In genomic region chr3:10137178-10137577, GRCh38 we compare ENCODE assay signal across 23 cellular contexts. TPM values are rescaled to one million over a fixed set of nuclear protein-coding genes. Genes with fewer than 3 reads are reported as not detected.
"Had no signal": no experiment of that assay in that cellular context is flagged by ENCODE, and none has a peak within 500 bp of the region (broad histone marks: within the 10 kb centered on the region; RNA-seq: fewer than 3 reads in every experiment).

No MANE protein-coding gene starts in this region.

- H3K4me3 ChIP-seq: body of pancreas, dorsolateral prefrontal cortex, left lung, tibial nerve had no signal

- H3K27ac Mint-ChIP-seq: activated CD4-positive, alpha-beta memory T cell treated with anti-CD3 and anti-CD28 coated beads for 36 hours; activated CD4-positive, alpha-beta T cell treated with anti-CD3 and anti-CD28 coated beads for 36 hours; activated CD8-positive, alpha-beta memory T cell treated with anti-CD3 and anti-CD28 coated beads, Interleukin-2, amount 10 ng/mL, durations not matched to agents 7 days and 5 days; activated naive CD8-positive, alpha-beta T cell treated with anti-CD3 and anti-CD28 coated beads, Interleukin-2, amount 10 ng/mL, durations not matched to agents 7 days and 5 days; nephron had no signal

- H3K27ac ChIP-seq: body of pancreas, dorsolateral prefrontal cortex, epithelial cell of prostate, left lung, tibial nerve had no signal

- H3K4me3 Mint-ChIP-seq: activated CD4-positive, alpha-beta memory T cell treated with anti-CD3 and anti-CD28 coated beads for 36 hours; activated CD4-positive, alpha-beta T cell treated with anti-CD3 and anti-CD28 coated beads for 36 hours; activated CD8-positive, alpha-beta memory T cell treated with anti-CD3 and anti-CD28 coated beads, Interleukin-2, amount 10 ng/mL, durations not matched to agents 7 days and 5 days; activated naive CD8-positive, alpha-beta T cell treated with anti-CD3 and anti-CD28 coated beads, Interleukin-2, amount 10 ng/mL, durations not matched to agents 7 days and 5 days; nephron had no signal

- DNase-seq: activated CD4-positive, alpha-beta memory T cell treated with anti-CD3 and anti-CD28 coated beads for 36 hours; activated CD4-positive, alpha-beta T cell treated with anti-CD3 and anti-CD28 coated beads for 36 hours; activated CD8-positive, alpha-beta memory T cell treated with anti-CD3 and anti-CD28 coated beads, Interleukin-2, amount 10 ng/mL, durations not matched to agents 7 days and 5 days; activated naive CD8-positive, alpha-beta T cell treated with anti-CD3 and anti-CD28 coated beads, Interleukin-2, amount 10 ng/mL, durations not matched to agents 7 days and 5 days; body of pancreas; central memory CD4-positive, alpha-beta T cell; dorsolateral prefrontal cortex; foreskin melanocyte; glutamatergic neuron; hippocampal formation; islet precursor cell; left lung; midbrain; retina; stimulated activated CD4-positive, alpha-beta T cell treated with anti-CD3 and anti-CD28 coated beads, Interleukin-2, amount 100 ng/mL, for 24 hours; stimulated activated naive CD8-positive, alpha-beta T cell treated with anti-CD3 and anti-CD28 coated beads, Interleukin-15, Interleukin-2, amounts not matched to agents 100 U/mL and 50 U/mL, for 24 hours; T-helper 1 cell; T-helper 9 cell had no signal

- H3K27me3 Mint-ChIP-seq: activated CD4-positive, alpha-beta memory T cell treated with anti-CD3 and anti-CD28 coated beads for 36 hours; activated CD4-positive, alpha-beta T cell treated with anti-CD3 and anti-CD28 coated beads for 36 hours; activated CD8-positive, alpha-beta memory T cell treated with anti-CD3 and anti-CD28 coated beads, Interleukin-2, amount 10 ng/mL, durations not matched to agents 7 days and 5 days; activated naive CD8-positive, alpha-beta T cell treated with anti-CD3 and anti-CD28 coated beads, Interleukin-2, amount 10 ng/mL, durations not matched to agents 7 days and 5 days had no signal

- H3K4me1 Mint-ChIP-seq: activated CD4-positive, alpha-beta T cell treated with anti-CD3 and anti-CD28 coated beads for 36 hours; nephron had no signal

- H3K27me3 ChIP-seq: body of pancreas, dorsolateral prefrontal cortex, left lung, tibial nerve had no signal

- H3K36me3 Mint-ChIP-seq: activated naive CD8-positive, alpha-beta T cell treated with anti-CD3 and anti-CD28 coated beads, Interleukin-2, amount 10 ng/mL, durations not matched to agents 7 days and 5 days had no signal

- H3K9me3 ChIP-seq: body of pancreas, left lung, tibial nerve had no signal

- H3K4me1 ChIP-seq: tibial nerve had no signal

- H3K9me3 Mint-ChIP-seq: activated CD4-positive, alpha-beta memory T cell treated with anti-CD3 and anti-CD28 coated beads for 36 hours; activated naive CD8-positive, alpha-beta T cell treated with anti-CD3 and anti-CD28 coated beads, Interleukin-2, amount 10 ng/mL, durations not matched to agents 7 days and 5 days; nephron had no signal

- H3K36me3 ChIP-seq: left lung, tibial nerve had no signal

RNA-seq across cellular contexts. Expression of gene FANCD2OS, which starts 29.1 kb away (rescaled TPM):
- total RNA-seq: activated CD4-positive, alpha-beta memory T cell treated with anti-CD3 and anti-CD28 coated beads for 36 hours; activated CD4-positive, alpha-beta T cell treated with anti-CD3 and anti-CD28 coated beads for 36 hours; activated CD8-positive, alpha-beta memory T cell treated with anti-CD3 and anti-CD28 coated beads, Interleukin-2, amount 10 ng/mL, durations not matched to agents 7 days and 5 days; activated naive CD8-positive, alpha-beta T cell treated with anti-CD3 and anti-CD28 coated beads, Interleukin-2, amount 10 ng/mL, durations not matched to agents 7 days and 5 days; body of pancreas; dorsolateral prefrontal cortex; fibroblast of lung; left lung; lung microvascular endothelial cell; tibial nerve had no signal
